11 cellular contexts compared by ENCODE assay signal in the genomic region with DNA sequence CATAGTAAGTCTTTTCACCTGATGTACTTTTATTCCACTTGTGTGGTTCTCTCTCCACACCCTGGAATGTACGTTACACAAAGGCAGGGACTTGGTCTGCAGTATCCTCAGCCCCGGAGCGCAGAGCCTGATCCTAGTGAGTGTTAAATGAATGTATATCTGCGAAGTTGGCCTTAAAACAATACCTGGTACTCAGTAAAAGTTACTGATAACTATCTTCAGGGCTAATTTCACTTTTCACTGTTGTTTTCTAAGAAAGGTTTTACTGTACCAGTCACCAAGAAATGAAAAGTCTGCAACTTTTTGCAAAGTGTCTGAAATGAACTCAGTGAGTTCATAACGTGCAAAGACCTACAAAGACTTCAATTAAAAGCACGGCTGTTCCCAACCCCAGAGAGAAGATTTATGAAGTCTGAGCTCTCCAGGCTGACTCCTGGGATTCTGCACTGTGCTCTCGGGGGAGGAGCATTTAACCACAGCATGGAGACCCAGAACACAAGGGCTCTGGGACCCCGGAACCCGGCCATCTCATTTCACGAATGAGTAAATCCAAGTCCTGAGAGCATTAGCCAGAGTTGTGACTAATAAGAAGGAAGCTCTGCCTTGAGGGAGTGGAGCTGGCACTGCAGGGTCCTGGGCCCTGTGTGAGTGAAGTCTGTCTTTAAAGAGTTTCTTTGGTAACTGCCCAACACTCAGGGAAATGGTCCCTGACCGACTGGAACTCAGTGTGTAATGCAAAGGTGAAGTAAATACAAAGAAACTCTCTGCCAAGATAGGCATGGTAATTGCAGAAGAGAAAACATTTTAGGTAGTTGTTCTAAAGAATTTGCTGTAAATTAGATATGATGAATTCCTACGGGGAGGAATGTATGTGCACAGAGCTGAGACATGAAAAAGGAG.
A peak's percentile ranks its signal among the peaks of the same experiment; 100 is the strongest.
DNase-seq lines count a peak whose midpoint lies in the region; ATAC-seq, FAIRE-seq and TF ChIP-seq lines count a peak whose summit lies in the region.
"Had no signal": no experiment of that assay in that cellular context is flagged by ENCODE, and none has a peak within 500 bp of the region (broad histone marks: within the 10 kb centered on the region; RNA-seq: fewer than 3 reads in every experiment).

No MANE protein-coding gene starts in this region.

- no peak overlapping the region for H2AFZ ChIP-seq in astrocyte (ENCODE audit: low read depth, low read length)

- peak overlapping the region; percentile 37 for H3K9ac ChIP-seq in astrocyte (ENCODE audit: low read length)

- no peak for ATAC-seq in stimulated activated naive B cell treated with anti-CD40 and anti-IgM and Interleukin-4, amounts not matched to agents 10 μg/mL and 1 μg/mL and 100 μg/mL, for 72 hours (replicated peaks)
- no peak for ATAC-seq in GM19452 (IDR thresholded peaks at IDR 0.05; ENCODE audit: unreplicated experiment)
- ATAC-seq: left colon had no signal

- H3K36me3 ChIP-seq in astrocyte (ENCODE audit: insufficient read depth, low read length), result no peaks in the 10 kb centered on the region

- H3K79me2 ChIP-seq in astrocyte (ENCODE audit: insufficient read depth, low read length), result no peaks in the 10 kb centered on the region

- FAIRE-seq in astrocyte (lab: Jason Lieb, UNC), result no peak

- H3K4me1 Mint-ChIP-seq in astrocyte (ENCODE audit: low read depth, unreplicated experiment) (peaks cover 48% of the 10 kb centered on the region), nephron progenitor cell (peaks cover 18% of the 10 kb centered on the region)
- H3K4me1 Mint-ChIP-seq in stimulated activated naive B cell treated with anti-CD40 and anti-IgM and Interleukin-4, amounts not matched to agents 10 μg/mL and 1 μg/mL and 100 μg/mL, for 72 hours, result peaks cover 30 to 53% of the 10 kb centered on the region in 2 donors

- H3K36me3 Mint-ChIP-seq in astrocyte (ENCODE audit: low read depth, unreplicated experiment), result peaks cover 21% of the 10 kb centered on the region
- H3K36me3 Mint-ChIP-seq in nephron progenitor cell (ENCODE audit: low read depth), result peaks cover 9% of the 10 kb centered on the region
- peaks cover 0 to 8% of the 10 kb centered on the region in 2 donors for H3K36me3 Mint-ChIP-seq in stimulated activated naive B cell treated with anti-CD40 and anti-IgM and Interleukin-4, amounts not matched to agents 10 μg/mL and 1 μg/mL and 100 μg/mL, for 72 hours

- no peaks in the 10 kb centered on the region for H3K9me3 ChIP-seq in astrocyte (ENCODE audit: insufficient read depth, low read depth, low read length)

- H3K9me3 Mint-ChIP-seq in astrocyte (ENCODE audit: unreplicated experiment) (no peaks in the 10 kb centered on the region), nephron progenitor cell (peaks cover 13% of the 10 kb centered on the region)
- no peaks in the 10 kb centered on the region for H3K9me3 Mint-ChIP-seq in stimulated activated naive B cell treated with anti-CD40 and anti-IgM and Interleukin-4, amounts not matched to agents 10 μg/mL and 1 μg/mL and 100 μg/mL, for 72 hours

- H3K4me3 Mint-ChIP-seq in astrocyte (ENCODE audit: unreplicated experiment) (peak overlapping the region; percentile 68), nephron progenitor cell (no peak overlapping the region)
- H3K4me3 Mint-ChIP-seq in stimulated activated naive B cell treated with anti-CD40 and anti-IgM and Interleukin-4, amounts not matched to agents 10 μg/mL and 1 μg/mL and 100 μg/mL, for 72 hours, result no peak overlapping the region

- H3K27me3 Mint-ChIP-seq in astrocyte (ENCODE audit: low read depth, unreplicated experiment) (no peaks in the 10 kb centered on the region), nephron progenitor cell (ENCODE audit: low read depth, poor library complexity) (peaks cover 3% of the 10 kb centered on the region)
- H3K27me3 Mint-ChIP-seq in stimulated activated naive B cell treated with anti-CD40 and anti-IgM and Interleukin-4, amounts not matched to agents 10 μg/mL and 1 μg/mL and 100 μg/mL, for 72 hours, result peaks cover 0 to 5% of the 10 kb centered on the region in 2 donors

- H3K4me2 ChIP-seq in astrocyte (ENCODE audit: low read length), result peak overlapping the region; percentile 54

- DNase-seq in AG08395 (ENCODE audit: low spot score) (peak; percentile 50), GM03348 (ENCODE audit: low spot score) (peak; percentile 61), astrocyte (ENCODE audit: low read depth) (peak; percentile 67), nephron progenitor cell (peak; percentile 11), NCI-H2107 treated with DMSO at 0.1 percent for 48 hours (lab: John Stamatoyannopoulos, UW; ENCODE audit: unreplicated experiment) (no peak)
- no peak for DNase-seq in stimulated activated naive CD4-positive, alpha-beta T cell treated with Interleukin-2 at 50 U/mL for 16 hours (lab: John Stamatoyannopoulos, UW)
- DNase-seq in stimulated activated naive B cell treated with anti-CD40 and anti-IgM and Interleukin-4, amounts not matched to agents 10 μg/mL and 1 μg/mL and 100 μg/mL, for 72 hours, result no peak
- DNase-seq: activated CD8-positive, alpha-beta memory T cell treated with anti-CD3 and anti-CD28 coated beads for 24 hours; left colon; NCI-H1092 had no signal

- no peak for TF ChIP-seq CTCF in astrocyte (IDR thresholded peaks at IDR 0.05; ENCODE audit: insufficient read depth, low read depth, low read length)
- no peak for TF ChIP-seq CTCF in nephron progenitor cell (IDR thresholded peaks at IDR 0.05)

- H3K4me1 ChIP-seq in astrocyte (ENCODE audit: insufficient read depth, low read length), result peaks cover 27% of the 10 kb centered on the region

- H3K4me3 ChIP-seq in astrocyte (ENCODE audit: insufficient read depth, low read depth, low read length), result no peak overlapping the region

- H3K27ac Mint-ChIP-seq in astrocyte (ENCODE audit: unreplicated experiment) (peak overlapping the region; percentile 96), nephron progenitor cell (peak overlapping the region; percentile 86)
- H3K27ac Mint-ChIP-seq in stimulated activated naive B cell treated with anti-CD40 and anti-IgM and Interleukin-4, amounts not matched to agents 10 μg/mL and 1 μg/mL and 100 μg/mL, for 72 hours, result no peak overlapping the region

- H3K27me3 ChIP-seq in astrocyte (ENCODE audit: insufficient read depth, low read length), result no peaks in the 10 kb centered on the region

- peak overlapping the region; percentile 57 for H3K27ac ChIP-seq in astrocyte (ENCODE audit: low read depth, low read length)

- no peaks in the 10 kb centered on the region for H4K20me1 ChIP-seq in astrocyte (ENCODE audit: insufficient read depth, low read length)

Comparison
In these comparisons a context has a peak if more than half of its experiments do, and no peak if none do; other contexts are left out.
1. DNase-seq: peak in AG08395 (single experiment), GM03348 (single experiment), astrocyte (single experiment) and nephron progenitor cell (single experiment); none in stimulated activated naive CD4-positive, alpha-beta T cell treated with Interleukin-2 at 50 U/mL for 16 hours (single experiment), stimulated activated naive B cell treated with anti-CD40 and anti-IgM and Interleukin-4, amounts not matched to agents 10 μg/mL and 1 μg/mL and 100 μg/mL, for 72 hours (single experiment) and NCI-H2107 treated with DMSO at 0.1 percent for 48 hours (single experiment).